ENCODE assay signal across 21 cellular contexts in the genomic region with DNA sequence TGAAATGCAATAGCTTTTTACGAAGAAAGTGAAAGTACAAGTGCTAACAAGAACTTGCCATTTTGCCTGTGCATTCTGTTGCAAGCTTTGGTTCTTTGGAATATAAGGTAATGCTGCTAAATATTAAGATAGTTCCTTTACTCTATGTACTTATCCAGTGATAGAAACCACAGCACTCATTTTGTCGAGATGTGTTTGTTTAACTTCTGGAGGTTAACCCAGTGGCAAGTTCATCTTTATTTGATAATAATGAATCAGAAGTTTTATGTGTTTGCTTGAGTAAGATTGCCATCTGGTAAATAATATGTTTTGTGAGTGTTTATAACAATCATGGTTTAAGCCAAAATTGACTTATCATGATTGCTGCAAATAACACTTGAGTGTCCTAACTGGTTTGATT.
A peak's percentile ranks its signal among the peaks of the same experiment; 100 is the strongest.
DNase-seq lines count a peak whose midpoint lies in the region; ATAC-seq, FAIRE-seq and TF ChIP-seq lines count a peak whose summit lies in the region.
"Had no signal": no experiment of that assay in that cellular context is flagged by ENCODE, and none has a peak within 500 bp of the region (broad histone marks: within the 10 kb centered on the region; RNA-seq: fewer than 3 reads in every experiment).

No MANE protein-coding gene starts in this region.

- peaks cover 4% of the 10 kb centered on the region for H3K4me1 ChIP-seq in GM23248 (ENCODE audit: insufficient read depth)
- H3K4me1 ChIP-seq in Panc1 (ENCODE audit: control insufficient read depth, insufficient read depth, low read length) = no peaks in the 10 kb centered on the region; the same call in 1 of the 2 replicates
- H3K4me1 ChIP-seq in keratinocyte (ENCODE audit: control insufficient read depth, extremely low read depth, insufficient read depth, low read length) = peaks cover 1% of the 10 kb centered on the region
- H3K4me1 ChIP-seq: gastroesophageal sphincter, transverse colon had no signal

- H3K9ac ChIP-seq in GM23248 (no peak overlapping the region), keratinocyte (ENCODE audit: control insufficient read depth, extremely low read depth, insufficient read depth, low read length) (no peak overlapping the region)

- H3K4me3 ChIP-seq in GM23248 = no peak overlapping the region
- no peak overlapping the region for H3K4me3 ChIP-seq in Panc1 (ENCODE audit: low read depth in 2 of 2, low read length in 2 of 2)
- peak overlapping the region in 1 of 3 experiments; percentile 0 for H3K4me3 ChIP-seq in keratinocyte (ENCODE audit: control insufficient read depth in 2 of 3, extremely low read depth in 1 of 3, insufficient read depth in 2 of 3, low read depth in 1 of 3, low read length in 3 of 3)
- H3K4me3 ChIP-seq in H7 (ENCODE audit: insufficient read depth, low read depth, low read length) = no peak overlapping the region
- H3K4me3 ChIP-seq: gastroesophageal sphincter, smooth muscle cell, transverse colon had no signal

- CTCF ChIA-PET in Panc1 (lab: Charles Lee) = no interaction called here

- 47 to 50% methylated on average over 2 of the region's 2 CpGs for WGBS in GM23248 (ENCODE audit: low coverage in 1 of 2, low lambda C conversion rate in 2 of 2, missing lambda C conversion rate in 2 of 2), 2 experiments

- H2AFZ ChIP-seq in GM23248 = 0 out of 2 replicates have a peak overlapping the region, but pooled peaks have one; percentile 27
- peak overlapping the region; percentile 24 for H2AFZ ChIP-seq in keratinocyte (ENCODE audit: control insufficient read depth, low read length)

- H4K20me1 ChIP-seq in GM23248 (ENCODE audit: insufficient read depth) = no peaks in the 10 kb centered on the region
- H4K20me1 ChIP-seq in keratinocyte (ENCODE audit: control insufficient read depth, extremely low read depth, insufficient read depth, low read length) = no peaks in the 10 kb centered on the region

- DNase-seq in GM23248 (no peak), NCI-H1105 treated with DMSO at 0.1 percent for 48 hours (lab: John Stamatoyannopoulos, UW) (peak; percentile 72), Panc1 (ENCODE audit: low read depth, low spot score) (peak; percentile 20), keratinocyte (ENCODE audit: low read depth, low spot score) (no peak), H7 (no peak), HTR-8/SVneo (ENCODE audit: insufficient read length, low spot score) (no peak)
- DNase-seq: activated CD4-positive, alpha-beta T cell treated with anti-CD3 and anti-CD28 coated beads, Interleukin-2, amount 10 ng/mL, durations not matched to agents 7 days and 5 days; activated CD8-positive, alpha-beta memory T cell treated with anti-CD3 and anti-CD28 coated beads, Interleukin-2, amount 50 U/mL, for 48 hours; activated effector memory CD4-positive, alpha-beta T cell treated with anti-CD3 and anti-CD28 coated beads, Interleukin-2, amount 50 U/mL, for 16 hours; dermis blood vessel endothelial cell; Karpas-422; midbrain; NCI-H1436; stimulated activated CD4-positive, alpha-beta T cell treated with anti-CD3 and anti-CD28 coated beads, Interleukin-4, amount 100 ng/mL, for 1 hour; stimulated activated naive CD8-positive, alpha-beta T cell treated with anti-CD3 and anti-CD28 coated beads, Interleukin-15, amount 100 ng/mL, for 72 hours; SW 1271; transverse colon had no signal

- H3K79me2 ChIP-seq in GM23248 (ENCODE audit: insufficient read depth) (no peaks in the 10 kb centered on the region), keratinocyte (ENCODE audit: control insufficient read depth, insufficient read depth, low read length) (no peaks in the 10 kb centered on the region)

- no peak for FAIRE-seq in keratinocyte (lab: Jason Lieb, UNC)
- FAIRE-seq in HTR-8/SVneo (lab: Jason Lieb, UNC) = no peak

- dilution Hi-C loops in keratinocyte (cut with MboI; ENCODE audit: extremely low pct_ligation_motif_present, low sequenced_read_pairs) = no loop called here

- TF ChIP-seq CTCF in Panc1 (IDR thresholded peaks at IDR 0.05) = no peak
- no peak for TF ChIP-seq CTCF in keratinocyte (optimal IDR thresholded peaks at IDR 0.05 in 1 of 3, IDR thresholded peaks at IDR 0.05 in 1 of 3, conservative IDR thresholded peaks at IDR 0.05 in 1 of 3; ENCODE audit: extremely low read depth in 1 of 3, insufficient read depth in 2 of 3, low read length in 3 of 3)

- H3K9me1 ChIP-seq in keratinocyte (ENCODE audit: control insufficient read depth, extremely low read depth, insufficient read depth, low read length) = no peaks in the 10 kb centered on the region

- no TSS peak for BruUV-seq in Panc1 (replicated peaks; lab: Mats Ljungman, UMichigan)

- POLR2A ChIA-PET in Panc1 (lab: Charles Lee) = no interaction called here

- H3K4me2 ChIP-seq in GM23248 (ENCODE audit: unreplicated experiment) = no peak overlapping the region
- peak overlapping the region; percentile 30 for H3K4me2 ChIP-seq in keratinocyte (ENCODE audit: control insufficient read depth, extremely low read depth, insufficient read depth, low read depth, low read length)
- H3K4me2 ChIP-seq: smooth muscle cell had no signal

- in situ Hi-C loops in GM23248 (cut with MboI) = no loop called here
- in situ Hi-C loops in Panc1 (cut with HindIII; ENCODE audit: low pct_unique_long_range_greater_than_20kb, low sequenced_read_pairs) = no loop called here

- H3K27me3 ChIP-seq in GM23248 (replicated peaks; ENCODE audit: insufficient read depth) = no peaks in the 10 kb centered on the region
- peaks cover 3% of the 10 kb centered on the region; the same call in 1 of the 2 replicates for H3K27me3 ChIP-seq in Panc1 (ENCODE audit: control insufficient read depth, insufficient read depth, low read length)
- no peaks in the 10 kb centered on the region for H3K27me3 ChIP-seq in keratinocyte (ENCODE audit: control insufficient read depth, extremely low read depth, insufficient read depth, low read length)
- no peaks in the 10 kb centered on the region for H3K27me3 ChIP-seq in H7 (ENCODE audit: control insufficient read depth, insufficient read depth, low read length)
- H3K27me3 ChIP-seq: gastroesophageal sphincter, transverse colon had no signal

- ATAC-seq in Panc1 = peak; percentile 87
- no peak for ATAC-seq in GM21526 (IDR thresholded peaks at IDR 0.05; ENCODE audit: low FRiP score, unreplicated experiment)
- ATAC-seq: gastroesophageal sphincter; Right ventricle myocardium inferior; stimulated activated naive CD8-positive, alpha-beta T cell treated with anti-CD3 and anti-CD28 coated beads, Interleukin-15, amount 100 ng/mL, for 72 hours had no signal

- H3K36me3 ChIP-seq in GM23248 (ENCODE audit: low read depth) (no peaks in the 10 kb centered on the region), Panc1 (ENCODE audit: control insufficient read depth, insufficient read depth, low read length) (no peaks in the 10 kb centered on the region), keratinocyte (ENCODE audit: control insufficient read depth in 2 of 2, extremely low read depth in 1 of 2, insufficient read depth in 2 of 2, low read length in 2 of 2) (no peaks in the 10 kb centered on the region), H7 (replicated peaks; ENCODE audit: control insufficient read depth, insufficient read depth, low read length) (no peaks in the 10 kb centered on the region)
- H3K36me3 ChIP-seq: gastroesophageal sphincter, transverse colon had no signal

- H3K27ac ChIP-seq in GM23248 (no peak overlapping the region), Panc1 (ENCODE audit: low read length) (no peak overlapping the region), keratinocyte (ENCODE audit: control insufficient read depth, insufficient read depth, low read length) (no peak overlapping the region)
- H3K27ac ChIP-seq: gastroesophageal sphincter, transverse colon had no signal

- H3F3A ChIP-seq in GM23248 (ENCODE audit: insufficient read depth) = no peaks in the 10 kb centered on the region

- intact Hi-C loops in Panc1 (cut with micrococcal nuclease; ENCODE audit: unreplicated experiment) = no loop called here

- H3K9me3 ChIP-seq in GM23248 (ENCODE audit: low read depth) = no peaks in the 10 kb centered on the region
- H3K9me3 ChIP-seq in Panc1 (ENCODE audit: control insufficient read depth, insufficient read depth, low read depth, low read length) = no peaks in the 10 kb centered on the region
- H3K9me3 ChIP-seq in keratinocyte (ENCODE audit: control insufficient read depth, low read depth, low read length) = no peaks in the 10 kb centered on the region
- H3K9me3 ChIP-seq: gastroesophageal sphincter, transverse colon had no signal

- no peaks in the 10 kb centered on the region for H3K9me2 ChIP-seq in GM23248 (ENCODE audit: insufficient read depth)

Comparison
In these comparisons a context has a peak if more than half of its experiments do, and no peak if none do; other contexts are left out.
1. DNase-seq: peak in NCI-H1105 treated with DMSO at 0.1 percent for 48 hours (single experiment) and Panc1 (single experiment); none in GM23248 (single experiment), keratinocyte (single experiment), H7 (single experiment) and HTR-8/SVneo (single experiment).